ENCODE assay signal across 16 cellular contexts in the genomic region with DNA sequence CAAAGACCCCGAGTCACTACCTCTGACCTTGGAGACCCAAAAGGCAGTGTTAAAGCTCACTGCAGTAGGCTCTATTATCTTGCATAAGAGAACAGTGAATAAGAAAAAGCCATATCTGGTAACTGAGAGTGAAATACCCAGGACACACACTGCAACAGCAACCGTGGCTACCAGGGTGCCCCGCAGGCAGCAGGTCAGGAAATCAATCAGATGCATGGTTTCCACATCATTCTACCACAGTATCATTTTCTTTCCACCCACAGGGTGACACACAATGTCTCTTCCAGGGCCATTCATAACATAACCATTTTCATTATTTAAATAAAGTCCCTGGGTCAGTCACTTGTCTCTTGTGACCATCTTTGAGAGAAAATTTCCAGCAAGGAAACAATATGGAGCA.
"Had no signal": no experiment of that assay in that cellular context is flagged by ENCODE, and none has a peak within 500 bp of the region (broad histone marks: within the 10 kb centered on the region; RNA-seq: fewer than 3 reads in every experiment).

No MANE protein-coding gene starts in this region.

- H3K27ac Mint-ChIP-seq: activated CD8-positive, alpha-beta memory T cell treated with anti-CD3 and anti-CD28 coated beads, Interleukin-2, amount 10 ng/mL, durations not matched to agents 7 days and 5 days; activated T-cell treated with anti-CD3 and anti-CD28 coated beads, Interleukin-2, amount 50 U/mL, for 24 hours; stimulated activated memory B cell treated with anti-CD40 and anti-IgM and Interleukin-4, amounts not matched to agents 10 μg/mL and 1 μg/mL and 100 μg/mL, for 72 hours; T-helper 2 cell treated with Interferon-gamma antibody and Interleukin-4, amounts not matched to agents 5 μg/mL and 100 μg/mL, for 36 hours had no signal

- H3K27me3 Mint-ChIP-seq: activated T-cell treated with anti-CD3 and anti-CD28 coated beads, Interleukin-2, amount 50 U/mL, for 24 hours had no signal

- H3K4me3 Mint-ChIP-seq: activated CD8-positive, alpha-beta memory T cell treated with anti-CD3 and anti-CD28 coated beads, Interleukin-2, amount 10 ng/mL, durations not matched to agents 7 days and 5 days; activated T-cell treated with anti-CD3 and anti-CD28 coated beads, Interleukin-2, amount 50 U/mL, for 24 hours; stimulated activated memory B cell treated with anti-CD40 and anti-IgM and Interleukin-4, amounts not matched to agents 10 μg/mL and 1 μg/mL and 100 μg/mL, for 72 hours; T-helper 2 cell treated with Interferon-gamma antibody and Interleukin-4, amounts not matched to agents 5 μg/mL and 100 μg/mL, for 36 hours had no signal

- H3K36me3 Mint-ChIP-seq: activated CD8-positive, alpha-beta memory T cell treated with anti-CD3 and anti-CD28 coated beads, Interleukin-2, amount 10 ng/mL, durations not matched to agents 7 days and 5 days; stimulated activated memory B cell treated with anti-CD40 and anti-IgM and Interleukin-4, amounts not matched to agents 10 μg/mL and 1 μg/mL and 100 μg/mL, for 72 hours had no signal

- DNase-seq: activated CD4-positive, alpha-beta T cell treated with anti-CD3 and anti-CD28 coated beads, Interleukin-2, amount 50 U/mL, for 48 hours; activated CD4-positive, CD25-positive, alpha-beta regulatory T cell treated with anti-CD3 and anti-CD28 coated beads, Interleukin-2, amount 50 U/mL, for 72 hours; activated CD8-positive, alpha-beta memory T cell treated with anti-CD3 and anti-CD28 coated beads, Interleukin-2, amount 10 ng/mL, durations not matched to agents 7 days and 5 days; activated effector memory CD4-positive, alpha-beta T cell treated with Interleukin-2 at 50 U/mL for 16 hours; activated naive CD4-positive, alpha-beta T cell treated with anti-CD3 and anti-CD28 coated beads, Interleukin-2, amount 50 U/mL, for 16 hours; activated T-cell treated with anti-CD3 and anti-CD28 coated beads, Interleukin-2, amount 50 U/mL, for 24 hours; amniotic stem cell; body of pancreas; central memory CD4-positive, alpha-beta T cell; hypothalamus; stimulated activated CD4-positive, alpha-beta T cell treated with anti-CD3 and anti-CD28 coated beads, Interleukin-12 subunit alpha, Interleukin-12 subunit beta, amount 100 ng/mL, for 4 hours; tibial artery had no signal

- H3K4me1 Mint-ChIP-seq: activated CD8-positive, alpha-beta memory T cell treated with anti-CD3 and anti-CD28 coated beads, Interleukin-2, amount 10 ng/mL, durations not matched to agents 7 days and 5 days; stimulated activated memory B cell treated with anti-CD40 and anti-IgM and Interleukin-4, amounts not matched to agents 10 μg/mL and 1 μg/mL and 100 μg/mL, for 72 hours had no signal

- ATAC-seq: activated CD8-positive, alpha-beta memory T cell treated with anti-CD3 and anti-CD28 coated beads, Interleukin-2, amount 10 ng/mL, durations not matched to agents 7 days and 5 days; body of pancreas; esophagus mucosa; sciatic nerve; stimulated activated memory B cell treated with anti-CD40 and anti-IgM and Interleukin-4, amounts not matched to agents 10 μg/mL and 1 μg/mL and 100 μg/mL, for 72 hours had no signal

- H3K9me3 Mint-ChIP-seq: activated T-cell treated with anti-CD3 and anti-CD28 coated beads, Interleukin-2, amount 50 U/mL, for 24 hours; stimulated activated memory B cell treated with anti-CD40 and anti-IgM and Interleukin-4, amounts not matched to agents 10 μg/mL and 1 μg/mL and 100 μg/mL, for 72 hours; T-helper 2 cell treated with Interferon-gamma antibody and Interleukin-4, amounts not matched to agents 5 μg/mL and 100 μg/mL, for 36 hours had no signal
